ENCODE assay signal across 8 cellular contexts in genomic region chr11:123742334-123742733, GRCh38. TPM values are rescaled to one million over a fixed set of nuclear protein-coding genes. Genes with fewer than 3 reads are reported as not detected.
DNase-seq lines count a peak whose midpoint lies in the region; ATAC-seq and TF ChIP-seq lines count a peak whose summit lies in the region.

No MANE protein-coding gene starts in this region.

- peaks cover 39% of the 10 kb centered on the region for H3K4me1 Mint-ChIP-seq in activated naive CD4-positive, alpha-beta T cell treated with anti-CD3 and anti-CD28 coated beads, Interleukin-2, amount 10 ng/mL, durations not matched to agents 7 days and 5 days

- H3K27me3 Mint-ChIP-seq in activated naive CD4-positive, alpha-beta T cell treated with anti-CD3 and anti-CD28 coated beads, Interleukin-2, amount 10 ng/mL, durations not matched to agents 7 days and 5 days: peaks cover 7% of the 10 kb centered on the region

- no peak for DNase-seq in activated naive CD4-positive, alpha-beta T cell treated with anti-CD3 and anti-CD28 coated beads, Interleukin-2, amount 10 ng/mL, durations not matched to agents 7 days and 5 days
- DNase-seq in activated naive CD4-positive, alpha-beta T cell treated with Interleukin-2 at 50 U/mL for 16 hours: no peak
- no peak for DNase-seq in ascending aorta (ENCODE audit: low spot score in 2 of 2)
- no peak for DNase-seq in right lobe of liver
- no peak for DNase-seq in upper lobe of right lung
- no peak for DNase-seq in NCI-H1092 treated with DMSO at 0.1 percent for 48 hours (lab: John Stamatoyannopoulos, UW)

- peak overlapping the region; percentile 83 for H3K27ac Mint-ChIP-seq in activated naive CD4-positive, alpha-beta T cell treated with anti-CD3 and anti-CD28 coated beads, Interleukin-2, amount 10 ng/mL, durations not matched to agents 7 days and 5 days

- intact Hi-C loops in ascending aorta (cut with DNase I): no loop called here
- intact Hi-C loops in right lobe of liver (cut with DNase I): no loop called here
- intact Hi-C loops in upper lobe of right lung (cut with DNase I): no loop called here

- TF ChIP-seq POLR2A in right lobe of liver (IDR thresholded peaks at IDR 0.05): no peak

- peaks cover 15% of the 10 kb centered on the region for H3K36me3 Mint-ChIP-seq in activated naive CD4-positive, alpha-beta T cell treated with anti-CD3 and anti-CD28 coated beads, Interleukin-2, amount 10 ng/mL, durations not matched to agents 7 days and 5 days

- CTCF ChIA-PET in activated naive CD4-positive, alpha-beta T cell treated with anti-CD3 and anti-CD28 coated beads, Interleukin-2, amount 10 ng/mL, durations not matched to agents 7 days and 5 days (lab: Charles Lee): no interaction called here

- H3K9me3 ChIP-seq in ascending aorta (no peaks in the 10 kb centered on the region), right lobe of liver (no peaks in the 10 kb centered on the region), upper lobe of right lung (no peaks in the 10 kb centered on the region)

- peaks cover 0 to 14% of the 10 kb centered on the region in 2 donors for H3K4me1 ChIP-seq in ascending aorta
- H3K4me1 ChIP-seq in right lobe of liver: peaks cover 0 to 8% (median 4%) of the 10 kb centered on the region in 4 donors
- H3K4me1 ChIP-seq in upper lobe of right lung: peaks cover 15% of the 10 kb centered on the region

- peak overlapping the region in 1 of 2 donors; percentile 81 for H3K27ac ChIP-seq in ascending aorta
- no peak overlapping the region for H3K27ac ChIP-seq in right lobe of liver
- H3K27ac ChIP-seq in upper lobe of right lung: peak overlapping the region; percentile 80

- no peak for TF ChIP-seq CTCF in ascending aorta (IDR thresholded peaks at IDR 0.05)
- TF ChIP-seq CTCF in right lobe of liver (IDR thresholded peaks at IDR 0.05): no peak
- TF ChIP-seq CTCF in upper lobe of right lung (IDR thresholded peaks at IDR 0.05): no peak

- H3K4me3 Mint-ChIP-seq in activated naive CD4-positive, alpha-beta T cell treated with anti-CD3 and anti-CD28 coated beads, Interleukin-2, amount 10 ng/mL, durations not matched to agents 7 days and 5 days: peak overlapping the region; percentile 81

- H3K36me3 ChIP-seq in ascending aorta (no peaks in the 10 kb centered on the region), right lobe of liver (no peaks in the 10 kb centered on the region), upper lobe of right lung (no peaks in the 10 kb centered on the region)

- H3K27me3 ChIP-seq in ascending aorta (no peaks in the 10 kb centered on the region), right lobe of liver (no peaks in the 10 kb centered on the region), upper lobe of right lung (no peaks in the 10 kb centered on the region)

- peak overlapping the region; percentile 90 to 94 for H3K4me3 ChIP-seq in ascending aorta
- H3K4me3 ChIP-seq in right lobe of liver: peak overlapping the region in 2 of 3 donors; percentile 97 to 98
- H3K4me3 ChIP-seq in upper lobe of right lung: peak overlapping the region; percentile 94

- ATAC-seq in right lobe of liver: no peak
- ATAC-seq in upper lobe of right lung: no peak
- no peak for ATAC-seq in HG03108 (IDR thresholded peaks at IDR 0.05; ENCODE audit: unreplicated experiment)
- no peak for ATAC-seq in HG03159 (IDR thresholded peaks at IDR 0.05; ENCODE audit: unreplicated experiment)

- WGBS in right lobe of liver (ENCODE audit: insufficient coverage, low coverage, low lambda C conversion rate, missing lambda C conversion rate): 59% methylated on average over 4 of the region's 4 CpGs

- H3K9me3 Mint-ChIP-seq in activated naive CD4-positive, alpha-beta T cell treated with anti-CD3 and anti-CD28 coated beads, Interleukin-2, amount 10 ng/mL, durations not matched to agents 7 days and 5 days: no peaks in the 10 kb centered on the region

RNA-seq across cellular contexts. Expression of gene ZNF202, which starts 0.9 kb away (rescaled TPM):
- total RNA-seq in ascending aorta (2.2 TPM), right lobe of liver (1 to 10 TPM; 2.0 to 4.0 (median 2.7) TPM), upper lobe of right lung (9.6 TPM)

RNA-seq across cellular contexts. Expression of gene OR6X1, which starts 12.0 kb away (rescaled TPM):
- total RNA-seq in ascending aorta (not detected), right lobe of liver (not detected), upper lobe of right lung (not detected)
